27 cellular contexts compared by ENCODE assay signal in genomic region chrX:106901781-106902219, GRCh38. TPM values are rescaled to one million over a fixed set of nuclear protein-coding genes. Genes with fewer than 3 reads are reported as not detected.
"Had no signal": no experiment of that assay in that cellular context is flagged by ENCODE, and none has a peak within 500 bp of the region (broad histone marks: within the 10 kb centered on the region; RNA-seq: fewer than 3 reads in every experiment).

No MANE protein-coding gene starts in this region.

- ATAC-seq: K562, Right ventricle myocardium inferior, SK-N-SH treated with all-trans-retinoic acid at 6 μM for 48 hours had no signal

- H2AFZ ChIP-seq: PC-9 had no signal

- H3K4me2 ChIP-seq: KMS-11, PC-9 had no signal

- H3K36me3 ChIP-seq: Peyer's patch, SJCRH30 had no signal

- H3K27ac ChIP-seq: KMS-11, PC-9, Peyer's patch, SJCRH30 had no signal

- H3K4me3 ChIP-seq: K562, PC-9, Peyer's patch, SJCRH30 had no signal

- FAIRE-seq: K562 had no signal

- H3K9ac ChIP-seq: KMS-11 had no signal

- H3K4me1 ChIP-seq: Peyer's patch had no signal

- H3K27me3 ChIP-seq: Peyer's patch, SJCRH30 had no signal

- H3K9me3 ChIP-seq: Peyer's patch, SJCRH30 had no signal

- DNase-seq: Kasumi-1, MM.1S, NCI-H1092 treated with DMSO at 0.1 percent for 48 hours, NCI-H1436, NCI-H187, NCI-H2029, NCI-H2081 treated with DMSO at 0.1 percent for 48 hours, NCI-H2171, NCI-H226, NCI-H446, NCI-H510A, NCI-H524 treated with DMSO at 0.1 percent for 48 hours, NCI-H69, NCI-H774, PC-9, Peyer's patch, SHP77 treated with DMSO at 0.1 percent for 48 hours, SJCRH30 had no signal

RNA-seq across cellular contexts. Expression of gene RIPPLY1, which starts 1.3 kb away (rescaled TPM):
- total RNA-seq: HT1080, K562, M059J, OCI-LY7, PC-9, Peyer's patch, Right ventricle myocardium inferior, RPMI7951 had no signal
- polyA plus RNA-seq: IgD-negative memory B cell, K562 had no signal

RNA-seq across cellular contexts. Expression of gene CLDN2, which starts 18.4 kb away (rescaled TPM):
- total RNA-seq: K562, M059J, OCI-LY7, PC-9, Right ventricle myocardium inferior, RPMI7951, SJCRH30 had no signal
- polyA plus RNA-seq: IgD-negative memory B cell, K562 had no signal
